ENCODE assay signal across 14 cellular contexts in genomic region chr21:45748593-45748992, GRCh38.
"Had no signal": no experiment of that assay in that cellular context is flagged by ENCODE, and none has a peak within 500 bp of the region (broad histone marks: within the 10 kb centered on the region; RNA-seq: fewer than 3 reads in every experiment).

No MANE protein-coding gene starts in this region.

- H3K27me3 ChIP-seq: gastroesophageal sphincter, hepatocyte had no signal

- H3K36me3 ChIP-seq: thoracic aorta had no signal

- DNase-seq: activated CD4-positive, alpha-beta T cell treated with anti-CD3 and anti-CD28 coated beads for 4 hours; activated CD8-positive, alpha-beta memory T cell treated with anti-CD3 and anti-CD28 coated beads, Interleukin-2, amount 50 U/mL, for 48 hours; activated CD8-positive, alpha-beta T cell treated with anti-CD3 and anti-CD28 coated beads, Interleukin-2, amount 10 ng/mL, durations not matched to agents 7 days and 5 days; activated naive CD4-positive, alpha-beta T cell treated with Interleukin-2 at 50 U/mL for 16 hours; cortex of kidney; effector CD8-positive, alpha-beta T cell; stimulated activated CD4-positive, alpha-beta T cell treated with anti-CD3 and anti-CD28 coated beads, Interleukin-15, amount 100 ng/mL, for 24 hours; stimulated activated CD4-positive, alpha-beta T cell treated with anti-CD3 and anti-CD28 coated beads, Interleukin-4, amount 100 ng/mL, for 4 hours; stimulated activated naive CD8-positive, alpha-beta T cell treated with anti-CD3 and anti-CD28 coated beads, Interleukin-15, amount 100 ng/mL, for 72 hours; WERI-Rb-1 had no signal

- H3K9me3 ChIP-seq: gastroesophageal sphincter, thoracic aorta had no signal

- H3K27ac ChIP-seq: gastroesophageal sphincter, hepatocyte, parathyroid adenoma, thoracic aorta, WERI-Rb-1 had no signal

- H3K4me3 ChIP-seq: gastroesophageal sphincter, hepatocyte, thoracic aorta had no signal
